ENCODE assay signal across 1 cellular context in genomic region chr7:141360414-141360760, GRCh38.
TF ChIP-seq lines count a peak whose summit lies in the region.

No MANE protein-coding gene starts in this region.

TF ChIP-seq in SK-N-SH treated with all-trans-retinoic acid at 6 μM for 48 hours, 23 proteins besides CTCF, POLR2A, EP300 and RAD21 (continued from another document):
- TF ChIP-seq CREB5 (CRISPR knock-in tag; IDR thresholded peaks at IDR 0.05; ENCODE audit: low read depth) = no peak
- no peak for TF ChIP-seq TCF4 (CRISPR knock-in tag; IDR thresholded peaks at IDR 0.05; ENCODE audit: borderline replicate concordance)
- TF ChIP-seq, protein P1, sequence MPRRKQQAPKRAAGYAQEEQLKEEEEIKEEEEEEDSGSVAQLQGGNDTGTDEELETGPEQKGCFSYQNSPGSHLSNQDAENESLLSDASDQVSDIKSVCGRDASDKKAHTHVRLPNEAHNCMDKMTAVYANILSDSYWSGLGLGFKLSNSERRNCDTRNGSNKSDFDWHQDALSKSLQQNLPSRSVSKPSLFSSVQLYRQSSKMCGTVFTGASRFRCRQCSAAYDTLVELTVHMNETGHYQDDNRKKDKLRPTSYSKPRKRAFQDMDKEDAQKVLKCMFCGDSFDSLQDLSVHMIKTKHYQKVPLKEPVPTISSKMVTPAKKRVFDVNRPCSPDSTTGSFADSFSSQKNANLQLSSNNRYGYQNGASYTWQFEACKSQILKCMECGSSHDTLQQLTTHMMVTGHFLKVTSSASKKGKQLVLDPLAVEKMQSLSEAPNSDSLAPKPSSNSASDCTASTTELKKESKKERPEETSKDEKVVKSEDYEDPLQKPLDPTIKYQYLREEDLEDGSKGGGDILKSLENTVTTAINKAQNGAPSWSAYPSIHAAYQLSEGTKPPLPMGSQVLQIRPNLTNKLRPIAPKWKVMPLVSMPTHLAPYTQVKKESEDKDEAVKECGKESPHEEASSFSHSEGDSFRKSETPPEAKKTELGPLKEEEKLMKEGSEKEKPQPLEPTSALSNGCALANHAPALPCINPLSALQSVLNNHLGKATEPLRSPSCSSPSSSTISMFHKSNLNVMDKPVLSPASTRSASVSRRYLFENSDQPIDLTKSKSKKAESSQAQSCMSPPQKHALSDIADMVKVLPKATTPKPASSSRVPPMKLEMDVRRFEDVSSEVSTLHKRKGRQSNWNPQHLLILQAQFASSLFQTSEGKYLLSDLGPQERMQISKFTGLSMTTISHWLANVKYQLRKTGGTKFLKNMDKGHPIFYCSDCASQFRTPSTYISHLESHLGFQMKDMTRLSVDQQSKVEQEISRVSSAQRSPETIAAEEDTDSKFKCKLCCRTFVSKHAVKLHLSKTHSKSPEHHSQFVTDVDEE (CRISPR knock-in tag; IDR thresholded peaks at IDR 0.05) = no peak
- no peak for TF ChIP-seq ESRRG (CRISPR knock-in tag; IDR thresholded peaks at IDR 0.05)
- no peak for TF ChIP-seq ARNTL (CRISPR knock-in tag; IDR thresholded peaks at IDR 0.05; ENCODE audit: borderline replicate concordance, low read depth)
- TF ChIP-seq GLIS3 (CRISPR knock-in tag; IDR thresholded peaks at IDR 0.05) = no peak
- TF ChIP-seq OSR1 (CRISPR knock-in tag; IDR thresholded peaks at IDR 0.05) = no peak
- TF ChIP-seq ZFP3 (CRISPR knock-in tag; IDR thresholded peaks at IDR 0.05) = no peak
- TF ChIP-seq ZC3H10 (CRISPR knock-in tag; IDR thresholded peaks at IDR 0.05) = no peak
- no peak for TF ChIP-seq BACH2 (CRISPR knock-in tag; IDR thresholded peaks at IDR 0.05; ENCODE audit: borderline replicate concordance)
- TF ChIP-seq ISL1 (CRISPR knock-in tag; IDR thresholded peaks at IDR 0.05) = no peak
